In genomic region chr17:47291242-47291873, GRCh38 we compare ENCODE assay signal across 2 cellular contexts.
TF ChIP-seq lines count a peak whose summit lies in the region.

No MANE protein-coding gene starts in this region.

TF ChIP-seq in IMR-90, 13 proteins besides CTCF, POLR2A, EP300 and RAD21:
- TF ChIP-seq RCOR1 (IDR thresholded peaks at IDR 0.05; ENCODE audit: insufficient replicate concordance, low read length) (no peak), FOS (IDR thresholded peaks at IDR 0.05; ENCODE audit: low read depth, low read length) (no peak), MAFK (IDR thresholded peaks at IDR 0.05; ENCODE audit: low read depth, low read length) (no peak), CEBPB (IDR thresholded peaks at IDR 0.05; ENCODE audit: low read depth, low read length) (peak; percentile 68), BHLHE40 (IDR thresholded peaks at IDR 0.05; ENCODE audit: low read depth, low read length) (no peak)

TF ChIP-seq in WTC11, 78 proteins besides CTCF, POLR2A, EP300 and RAD21:
- TF ChIP-seq FOXJ3 (CRISPR knock-in tag; IDR thresholded peaks at IDR 0.05; ENCODE audit: borderline replicate concordance): no peak
- peak; percentile 50; the same call in 1 of the 2 replicates for TF ChIP-seq GABPB1 (CRISPR knock-in tag; IDR thresholded peaks at IDR 0.05)
